ENCODE assay signal across 6 cellular contexts in the genomic region with DNA sequence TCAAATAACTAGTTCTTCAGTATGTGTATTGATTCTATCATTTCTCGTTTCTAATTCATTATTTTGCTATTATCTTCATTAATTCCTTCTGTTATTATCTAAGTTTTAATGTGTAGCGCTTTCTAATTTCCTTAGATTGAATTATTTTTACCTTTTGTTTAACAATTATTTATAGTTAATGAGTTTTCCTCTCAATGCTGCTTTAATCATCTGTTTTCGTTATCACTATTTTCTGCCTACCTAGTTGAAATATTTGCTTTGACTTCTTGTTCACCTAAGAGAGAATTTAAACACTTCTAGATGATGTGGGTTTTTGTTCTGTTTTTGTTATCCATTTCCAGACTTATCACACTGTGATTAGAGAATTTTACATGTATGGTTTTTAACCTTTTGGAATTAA.
"Had no signal": no experiment of that assay in that cellular context is flagged by ENCODE, and none has a peak within 500 bp of the region (broad histone marks: within the 10 kb centered on the region; RNA-seq: fewer than 3 reads in every experiment).

No MANE protein-coding gene starts in this region.

- ATAC-seq: GM23338, HepG2 had no signal

- H3K4me3 Mint-ChIP-seq: GM23338, H9, IgD-negative memory B cell had no signal

- DNase-seq: H9, HCEC 1CT, KBM-7 had no signal

- H3K27ac Mint-ChIP-seq: GM23338, H9, IgD-negative memory B cell had no signal

- H3K9me3 Mint-ChIP-seq: GM23338, H9, IgD-negative memory B cell had no signal

- H3K4me3 ChIP-seq: GM23338 had no signal

- H3K4me1 Mint-ChIP-seq: GM23338, H9 had no signal
